Comparison of ENCODE assay signal across 1 cellular context in genomic region chr12:49232940-49233841, GRCh38.
TF ChIP-seq lines count a peak whose summit lies in the region.

No MANE protein-coding gene starts in this region.

TF ChIP-seq in K562, 482 proteins besides CTCF, POLR2A, EP300 and RAD21 (continued from another document and continues in another):
- TF ChIP-seq CHAMP1 (IDR thresholded peaks at IDR 0.05) (peak; percentile 91), NCOA4 (IDR thresholded peaks at IDR 0.05; ENCODE audit: partially characterized antibody) (no peak), SIX5 (IDR thresholded peaks at IDR 0.05; ENCODE audit: borderline replicate concordance in 1 of 2, insufficient read depth in 1 of 2, low read depth in 1 of 2, low read length in 2 of 2) (no peak), HBP1 (CRISPR knock-in tag; IDR thresholded peaks at IDR 0.05) (no peak), HINFP (tag; conservative IDR thresholded peaks at IDR 0.05; ENCODE audit: low read depth) (peak; percentile 66), SMAD2 (IDR thresholded peaks at IDR 0.05; ENCODE audit: low read depth, low read length) (no peak), KLF10 (CRISPR knock-in tag; IDR thresholded peaks at IDR 0.05) (no peak), NCOA6 (IDR thresholded peaks at IDR 0.05) (no peak), CREBBP (IDR thresholded peaks at IDR 0.05; ENCODE audit: low read depth, low read length) (no peak), ESRRB (CRISPR knock-in tag; IDR thresholded peaks at IDR 0.05; ENCODE audit: borderline replicate concordance) (no peak), HMG20B (CRISPR knock-in tag; IDR thresholded peaks at IDR 0.05) (no peak), PPARD (CRISPR knock-in tag; IDR thresholded peaks at IDR 0.05) (no peak), ZNF384 (IDR thresholded peaks at IDR 0.05; ENCODE audit: low read depth, low read length) (no peak), SETDB1 (IDR thresholded peaks at IDR 0.05; ENCODE audit: low read length) (no peak), POLR2H (tag; IDR thresholded peaks at IDR 0.05; ENCODE audit: low read depth) (no peak), ZNF592 (IDR thresholded peaks at IDR 0.05) (peak; percentile 57; the same call in 1 of the 2 replicates), JUN (IDR thresholded peaks at IDR 0.05; ENCODE audit: borderline replicate concordance, low read depth, low read length) (no peak), JUN (CRISPR knock-in tag; IDR thresholded peaks at IDR 0.05; ENCODE audit: borderline replicate concordance) (no peak), SAFB (IDR thresholded peaks at IDR 0.05; ENCODE audit: borderline replicate concordance, low read depth, low read length) (no peak), ZFP30 (CRISPR knock-in tag; IDR thresholded peaks at IDR 0.05; ENCODE audit: borderline replicate concordance) (no peak), ZKSCAN3 (CRISPR knock-in tag; IDR thresholded peaks at IDR 0.05) (no peak), ZNF436 (CRISPR knock-in tag; IDR thresholded peaks at IDR 0.05) (no peak), FOS (IDR thresholded peaks at IDR 0.05; ENCODE audit: extremely low read depth, insufficient read length) (no peak), ZNF133 (CRISPR knock-in tag; IDR thresholded peaks at IDR 0.05) (no peak), PYGO2 (tag; IDR thresholded peaks at IDR 0.05) (no peak), SFPQ (IDR thresholded peaks at IDR 0.05; ENCODE audit: low read depth, low read length) (no peak), ZFP1 (CRISPR knock-in tag; IDR thresholded peaks at IDR 0.05) (no peak), MGA (IDR thresholded peaks at IDR 0.05) (no peak), GTF2A2 (tag; IDR thresholded peaks at IDR 0.05) (no peak), THAP12 (CRISPR knock-in tag; IDR thresholded peaks at IDR 0.05) (peak; percentile 72; the same call in 1 of the 2 replicates)
